11 cellular contexts compared by ENCODE assay signal in the genomic region with DNA sequence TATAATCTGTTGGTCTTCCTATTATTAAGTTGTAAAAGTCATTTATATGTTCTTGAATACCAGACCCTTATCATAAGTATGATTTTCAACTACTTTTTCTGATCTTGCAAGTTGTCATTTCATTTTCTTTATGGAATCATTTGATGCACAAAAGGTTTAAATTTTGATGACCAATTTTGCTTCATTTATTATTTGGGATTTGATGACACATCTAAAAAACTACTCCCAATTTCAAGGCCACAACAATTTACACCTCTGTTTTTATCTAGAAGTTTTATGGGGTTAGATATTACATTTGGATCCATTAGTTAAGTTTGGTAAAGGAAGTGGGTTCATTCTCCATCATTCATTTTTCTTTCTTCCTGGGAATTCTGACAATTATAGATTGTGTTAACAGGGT.
"Had no signal": no experiment of that assay in that cellular context is flagged by ENCODE, and none has a peak within 500 bp of the region (broad histone marks: within the 10 kb centered on the region; RNA-seq: fewer than 3 reads in every experiment).

No MANE protein-coding gene starts in this region.

- H3K9ac ChIP-seq: GM23248 had no signal

- H2AFZ ChIP-seq: GM23248, GM23338 had no signal

- H3K27ac ChIP-seq: GM23248 had no signal

- H3K4me3 ChIP-seq: GM23248, GM23338, HAP-1 had no signal

- H3K36me3 ChIP-seq: HAP-1 had no signal

- DNase-seq: GM23248, GOT3, H7, H9, HCEC 1CT, HFFc6 had no signal

- H3K4me2 ChIP-seq: GM23338 had no signal

- ATAC-seq: GM23338, HCT116 had no signal

- FAIRE-seq: H1, H54 had no signal

- H3K9me3 ChIP-seq: HAP-1 had no signal
